In the genomic region with DNA sequence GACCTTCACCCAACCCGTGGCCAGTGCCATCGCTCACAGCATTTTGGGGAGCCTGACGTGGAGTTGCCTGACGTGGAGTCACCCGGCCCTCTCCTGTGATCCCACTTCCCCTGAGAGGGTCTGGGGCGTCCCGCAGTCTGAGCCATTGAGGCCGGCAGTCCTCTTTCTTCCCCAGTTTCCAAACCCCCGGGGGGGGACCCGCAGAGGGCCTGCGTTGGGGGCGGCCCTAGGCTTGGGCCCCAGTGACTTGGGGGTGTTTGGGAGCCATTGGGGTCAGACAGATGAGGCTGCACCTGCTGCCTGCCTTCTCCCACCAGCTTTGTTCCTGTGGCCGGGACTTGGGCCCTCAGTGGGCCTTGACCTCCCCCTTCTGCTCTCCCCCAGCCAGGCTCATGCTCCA, we compare ENCODE assay signal across 12 cellular contexts. TPM values are rescaled to one million over a fixed set of nuclear protein-coding genes. Genes with fewer than 3 reads are reported as not detected.
DNase-seq lines count a peak whose midpoint lies in the region; ATAC-seq and TF ChIP-seq lines count a peak whose summit lies in the region.
"Had no signal": no experiment of that assay in that cellular context is flagged by ENCODE, and none has a peak within 500 bp of the region (broad histone marks: within the 10 kb centered on the region; RNA-seq: fewer than 3 reads in every experiment).

No MANE protein-coding gene starts in this region.

- no peak for ATAC-seq in natural killer cell
- no peak for ATAC-seq in natural killer cell treated with Interleukin-12 subunit alpha and Interleukin-12 subunit beta and Interleukin-15 and Interleukin-18, amount 100 ng/mL, for 72 hours
- ATAC-seq in GM18519 (IDR thresholded peaks at IDR 0.05; ENCODE audit: low FRiP score, unreplicated experiment), result no peak
- no peak for ATAC-seq in GM21367 (IDR thresholded peaks at IDR 0.05; ENCODE audit: unreplicated experiment)

- H3K36me3 ChIP-seq in SU-DHL-6 (ENCODE audit: low read length), result no peaks in the 10 kb centered on the region
- H3K36me3 ChIP-seq in fibroblast of lung (ENCODE audit: control insufficient read depth, insufficient read depth, low read length), result peaks cover 37% of the 10 kb centered on the region
- H3K36me3 ChIP-seq: uterus had no signal

- no peak for DNase-seq in natural killer cell
- DNase-seq in natural killer cell treated with Interleukin-12 subunit alpha and Interleukin-12 subunit beta and Interleukin-15 and Interleukin-18, amount 100 ng/mL, for 72 hours (ENCODE audit: low spot score), result no peak
- DNase-seq in fibroblast of lung (ENCODE audit: low read depth in 2 of 2), result no peak
- no peak for DNase-seq in posterior cingulate gyrus
- no peak for DNase-seq in LoVo (ENCODE audit: low spot score)
- DNase-seq: cerebellar nuclear complex, NCI-H1694 treated with DMSO at 0.1 percent for 48 hours, T-helper 9 cell, uterus had no signal

- no peak overlapping the region for H2AFZ ChIP-seq in SU-DHL-6 (ENCODE audit: low read depth, low read length, severe bottlenecking)
- H2AFZ ChIP-seq in fibroblast of lung (ENCODE audit: low read length), result no peak overlapping the region

- no peaks in the 10 kb centered on the region for H3K27me3 ChIP-seq in SU-DHL-6 (ENCODE audit: low read length)
- H3K27me3 ChIP-seq in fibroblast of lung (ENCODE audit: control insufficient read depth, insufficient read depth, low read length), result no peaks in the 10 kb centered on the region
- H3K27me3 ChIP-seq: uterus had no signal

- H3K27ac ChIP-seq in SU-DHL-6 (ENCODE audit: low read depth, low read length) (no peak overlapping the region), fibroblast of lung (ENCODE audit: insufficient read depth, low read length) (no peak overlapping the region)
- H3K27ac ChIP-seq: uterus had no signal

- H3K9me3 ChIP-seq in SU-DHL-6 (ENCODE audit: insufficient read depth, low read length) (no peaks in the 10 kb centered on the region), fibroblast of lung (ENCODE audit: control insufficient read depth, insufficient read depth, low read depth, low read length) (no peaks in the 10 kb centered on the region)
- H3K9me3 ChIP-seq: uterus had no signal

- H3K9me2 ChIP-seq in SU-DHL-6 (replicated peaks; ENCODE audit: insufficient read depth, low read length), result no peaks in the 10 kb centered on the region

- no peaks in the 10 kb centered on the region for H3K9me3 Mint-ChIP-seq in natural killer cell
- H3K9me3 Mint-ChIP-seq in natural killer cell treated with Interleukin-12 subunit alpha and Interleukin-12 subunit beta and Interleukin-15 and Interleukin-18, amount 100 ng/mL, for 72 hours, result no peaks in the 10 kb centered on the region

- peak overlapping the region; percentile 42 for H3K4me3 Mint-ChIP-seq in natural killer cell
- H3K4me3 Mint-ChIP-seq in natural killer cell treated with Interleukin-12 subunit alpha and Interleukin-12 subunit beta and Interleukin-15 and Interleukin-18, amount 100 ng/mL, for 72 hours, result no peak overlapping the region

- H4K20me1 ChIP-seq in SU-DHL-6 (ENCODE audit: low read depth, low read length) (no peaks in the 10 kb centered on the region), fibroblast of lung (ENCODE audit: control insufficient read depth, extremely low read depth, insufficient read depth, low read length) (no peaks in the 10 kb centered on the region)

- TF ChIP-seq CTCF in natural killer cell (IDR thresholded peaks at IDR 0.05) (no peak), SU-DHL-6 (IDR thresholded peaks at IDR 0.05; ENCODE audit: insufficient read depth, low read length, poor library complexity, severe bottlenecking) (no peak), fibroblast of lung (conservative IDR thresholded peaks at IDR 0.05 in 1 of 2, IDR thresholded peaks at IDR 0.05 in 1 of 2; ENCODE audit: low read depth in 1 of 2, low read length in 2 of 2) (no peak)

- no peaks in the 10 kb centered on the region for H3F3A ChIP-seq in SU-DHL-6 (ENCODE audit: insufficient read depth)

- H3K9ac ChIP-seq in SU-DHL-6 (ENCODE audit: low read length), result no peak overlapping the region
- no peak overlapping the region for H3K9ac ChIP-seq in fibroblast of lung (ENCODE audit: insufficient read depth, low read length)

- H3K27ac Mint-ChIP-seq in natural killer cell, result no peak overlapping the region
- H3K27ac Mint-ChIP-seq in natural killer cell treated with Interleukin-12 subunit alpha and Interleukin-12 subunit beta and Interleukin-15 and Interleukin-18, amount 100 ng/mL, for 72 hours, result no peak overlapping the region

- H3K4me1 ChIP-seq in fibroblast of lung (ENCODE audit: control insufficient read depth, extremely low read depth, insufficient read depth, low read length), result peaks cover 7% of the 10 kb centered on the region

- H3K4me2 ChIP-seq in SU-DHL-6 (ENCODE audit: low read depth, low read length, poor library complexity, severe bottlenecking) (peak overlapping the region; percentile 65), fibroblast of lung (ENCODE audit: extremely low read depth, insufficient read depth, low read length) (peak overlapping the region; percentile 94)

- intact Hi-C loops in natural killer cell (cut with micrococcal nuclease), result no loop called here
- intact Hi-C loops in posterior cingulate gyrus (cut with DNase I), result no loop called here

- H3K79me2 ChIP-seq in SU-DHL-6 (ENCODE audit: insufficient read depth, low read length) (peaks cover 8% of the 10 kb centered on the region; the same call in 1 of the 2 replicates), fibroblast of lung (ENCODE audit: control insufficient read depth, insufficient read depth, low read length) (peaks cover 23% of the 10 kb centered on the region)

- H3K4me3 ChIP-seq in SU-DHL-6 (ENCODE audit: insufficient read depth, low read length, poor library complexity, severe bottlenecking) (no peak overlapping the region), fibroblast of lung (replicated peaks in 1 of 4; ENCODE audit: control extremely low read depth in 1 of 4, insufficient read depth in 1 of 4, low read depth in 3 of 4, low read length in 4 of 4) (peak overlapping the region in 2 of 4 experiments; percentile 87 to 90)

- no peaks in the 10 kb centered on the region for H3K36me3 Mint-ChIP-seq in natural killer cell
- H3K36me3 Mint-ChIP-seq in natural killer cell treated with Interleukin-12 subunit alpha and Interleukin-12 subunit beta and Interleukin-15 and Interleukin-18, amount 100 ng/mL, for 72 hours, result no peaks in the 10 kb centered on the region

- H3K4me1 Mint-ChIP-seq in natural killer cell, result peaks cover 0 to 5% of the 10 kb centered on the region in 2 donors
- H3K4me1 Mint-ChIP-seq in natural killer cell treated with Interleukin-12 subunit alpha and Interleukin-12 subunit beta and Interleukin-15 and Interleukin-18, amount 100 ng/mL, for 72 hours (ENCODE audit: low read depth in 2 of 2), result peaks cover 0 to 3% of the 10 kb centered on the region in 2 donors

- H3K27me3 Mint-ChIP-seq in natural killer cell (ENCODE audit: low read depth in 2 of 2), result no peaks in the 10 kb centered on the region
- H3K27me3 Mint-ChIP-seq in natural killer cell treated with Interleukin-12 subunit alpha and Interleukin-12 subunit beta and Interleukin-15 and Interleukin-18, amount 100 ng/mL, for 72 hours, result no peaks in the 10 kb centered on the region

RNA-seq across cellular contexts. Expression of a gene that starts 1.7 kb away (rescaled TPM):
- 100 to 1,000 TPM; 205 to 216 (median 211) TPM for total RNA-seq in natural killer cell
- 100 to 1,000 TPM; 171 to 259 TPM for total RNA-seq in natural killer cell treated with Interleukin-12 subunit alpha and Interleukin-12 subunit beta and Interleukin-15 and Interleukin-18, amount 100 ng/mL, for 72 hours
- 27.7 and 29.6 TPM in 2 replicates for total RNA-seq in fibroblast of lung
- polyA plus RNA-seq in fibroblast of lung, result 35.4 and 39.7 TPM in 2 replicates
- 49.7 and 60.2 TPM in 2 replicates for polyA plus RNA-seq in fibroblast of lung (2012)
- polyA minus RNA-seq in fibroblast of lung (ENCODE audit: low replicate concordance), result 36.3 and 40.9 TPM in 2 replicates

RNA-seq across cellular contexts. Expression of a gene that starts 5.8 kb away (rescaled TPM):
- total RNA-seq in natural killer cell, result 1 to 10 TPM; 2.9 to 4.2 (median 4.2) TPM
- total RNA-seq in natural killer cell treated with Interleukin-12 subunit alpha and Interleukin-12 subunit beta and Interleukin-15 and Interleukin-18, amount 100 ng/mL, for 72 hours, result 1 to 10 TPM; 1.0 to 1.5 TPM
- total RNA-seq in fibroblast of lung, result 2.6 and 7.1 TPM in 2 replicates
- 0.76 and 1.4 TPM in 2 replicates for polyA plus RNA-seq in fibroblast of lung
- 1.4 and 2.8 TPM in 2 replicates for polyA plus RNA-seq in fibroblast of lung (2012)
- 1.6 and 2.6 TPM in 2 replicates for polyA minus RNA-seq in fibroblast of lung (ENCODE audit: low replicate concordance)

RNA-seq across cellular contexts. Expression of a gene that starts 10.5 kb away (rescaled TPM):
- 10 to 100 TPM; 89.5 to 95.4 (median 93.5) TPM for total RNA-seq in natural killer cell
- total RNA-seq in natural killer cell treated with Interleukin-12 subunit alpha and Interleukin-12 subunit beta and Interleukin-15 and Interleukin-18, amount 100 ng/mL, for 72 hours, result 100 to 1,000 TPM in 1 of 2 donors, 10 to 100 TPM in 1; 95.0 to 172 TPM
- 114 and 133 TPM in 2 replicates for total RNA-seq in fibroblast of lung
- polyA plus RNA-seq in fibroblast of lung, result 94.6 and 146 TPM in 2 replicates
- polyA plus RNA-seq in fibroblast of lung (2012), result 99.4 and 161 TPM in 2 replicates
- polyA minus RNA-seq in fibroblast of lung (ENCODE audit: low replicate concordance), result 143 and 175 TPM in 2 replicates

RNA-seq across cellular contexts. Expression of a gene that starts 14.5 kb away (rescaled TPM):
- total RNA-seq in natural killer cell (10 to 100 TPM; 29.5 to 32.6 (median 31.5) TPM), fibroblast of lung (19.8 and 23.8 TPM in 2 replicates)
- total RNA-seq in natural killer cell treated with Interleukin-12 subunit alpha and Interleukin-12 subunit beta and Interleukin-15 and Interleukin-18, amount 100 ng/mL, for 72 hours, result 10 to 100 TPM; 31.2 to 53.4 TPM
- 31.5 and 37.8 TPM in 2 replicates for polyA plus RNA-seq in fibroblast of lung
- polyA plus RNA-seq in fibroblast of lung (2012), result 43.0 and 52.7 TPM in 2 replicates
- polyA minus RNA-seq in fibroblast of lung (ENCODE audit: low replicate concordance), result 49.5 and 60.5 TPM in 2 replicates

RNA-seq across cellular contexts. Expression of a gene that starts 20.5 kb away (rescaled TPM):
- total RNA-seq in natural killer cell (10 to 100 TPM; 16.7 to 22.8 (median 20.2) TPM), fibroblast of lung (4.6 and 4.8 TPM in 2 replicates)
- total RNA-seq in natural killer cell treated with Interleukin-12 subunit alpha and Interleukin-12 subunit beta and Interleukin-15 and Interleukin-18, amount 100 ng/mL, for 72 hours, result 100 to 1,000 TPM in 1 of 2 donors, 10 to 100 TPM in 1; 49.7 to 130 TPM
- polyA plus RNA-seq in fibroblast of lung, result 2.9 and 4.4 TPM in 2 replicates
- polyA plus RNA-seq in fibroblast of lung (2012), result 8.1 and 9.7 TPM in 2 replicates
- polyA minus RNA-seq in fibroblast of lung (ENCODE audit: low replicate concordance), result 3.3 and 8.7 TPM in 2 replicates
